22 cellular contexts compared by ENCODE assay signal in genomic region chr4:8837181-8837811, GRCh38. TPM values are rescaled to one million over a fixed set of nuclear protein-coding genes. Genes with fewer than 3 reads are reported as not detected.
DNase-seq lines count a peak whose midpoint lies in the region; ATAC-seq, FAIRE-seq and TF ChIP-seq lines count a peak whose summit lies in the region.
"Had no signal": no experiment of that assay in that cellular context is flagged by ENCODE, and none has a peak within 500 bp of the region (broad histone marks: within the 10 kb centered on the region; RNA-seq: fewer than 3 reads in every experiment).

No MANE protein-coding gene starts in this region.

- POLR2A ChIA-PET in K562 (lab: Yijun Ruan, JAX), result no interaction called here

- H3K27me3 Mint-ChIP-seq in activated CD8-positive, alpha-beta memory T cell treated with anti-CD3 and anti-CD28 coated beads, Interleukin-2, amount 10 ng/mL, durations not matched to agents 7 days and 5 days, result no peaks in the 10 kb centered on the region

- TF ChIP-seq POLR2A in K562 (conservative IDR thresholded peaks at IDR 0.05) (no peak), testis (IDR thresholded peaks at IDR 0.05) (no peak)

- no peaks in the 10 kb centered on the region for H3K9me3 Mint-ChIP-seq in activated CD8-positive, alpha-beta memory T cell treated with anti-CD3 and anti-CD28 coated beads, Interleukin-2, amount 10 ng/mL, durations not matched to agents 7 days and 5 days (ENCODE audit: low read depth)
- H3K9me3 Mint-ChIP-seq: T-cell had no signal

- in situ Hi-C loops in K562 (cut with MboI), result no loop called here

- H3K36me3 ChIP-seq in K562 (ENCODE audit: control insufficient read depth, insufficient read depth, low read length), result no peaks in the 10 kb centered on the region
- H3K36me3 ChIP-seq in lower lobe of right lung, result no peaks in the 10 kb centered on the region
- H3K36me3 ChIP-seq in testis (ENCODE audit: low read depth, missing control alignments), result no peaks in the 10 kb centered on the region
- H3K36me3 ChIP-seq in smooth muscle cell (ENCODE audit: low read depth), result no peaks in the 10 kb centered on the region
- H3K36me3 ChIP-seq: thyroid gland had no signal

- H3K4me3 ChIP-seq in K562, result no peak overlapping the region
- no peak overlapping the region for H3K4me3 ChIP-seq in lower lobe of right lung
- H3K4me3 ChIP-seq in testis, result no peak overlapping the region
- H3K4me3 ChIP-seq in smooth muscle cell, result no peak overlapping the region
- H3K4me3 ChIP-seq: thyroid gland had no signal

- H3K79me2 ChIP-seq in K562 (ENCODE audit: control insufficient read depth, insufficient read depth, low read length), result no peaks in the 10 kb centered on the region
- no peaks in the 10 kb centered on the region for H3K79me2 ChIP-seq in smooth muscle cell (ENCODE audit: low read depth)
- H3K79me2 ChIP-seq: parathyroid adenoma had no signal

- TF ChIP-seq RAD21 in K562 (CRISPR knock-in tag; conservative IDR thresholded peaks at IDR 0.05 in 1 of 2, IDR thresholded peaks at IDR 0.05 in 1 of 2), result no peak

- BruUV-seq in K562 (replicated peaks; lab: Mats Ljungman, UMichigan), result no TSS peak

- peak; percentile 38 for DNase-seq in activated CD8-positive, alpha-beta memory T cell treated with anti-CD3 and anti-CD28 coated beads for 24 hours
- no peak for DNase-seq in activated CD8-positive, alpha-beta memory T cell treated with anti-CD3 and anti-CD28 coated beads, Interleukin-2, amount 10 ng/mL, durations not matched to agents 7 days and 5 days
- DNase-seq in K562 (ENCODE audit: extremely low read depth in 1 of 4, low spot score in 3 of 4) (no peak), lower lobe of right lung (peak; percentile 42), testis (peak; percentile 11), smooth muscle cell (lab: John Stamatoyannopoulos, UW; ENCODE audit: unreplicated experiment) (no peak), GDM1 (lab: John Stamatoyannopoulos, UW) (no peak)
- DNase-seq: C1 segment of cervical spinal cord, foreskin keratinocyte, HFFc6, naive B cell, NCI-H1105 treated with DMSO at 0.1 percent for 48 hours, thyroid gland had no signal

- H3K27ac ChIP-seq in K562 (ENCODE audit: extremely low read depth, low read depth, low read length) (no peak overlapping the region), lower lobe of right lung (no peak overlapping the region), testis (no peak overlapping the region), smooth muscle cell (ENCODE audit: low read depth) (no peak overlapping the region)
- H3K27ac ChIP-seq: foreskin keratinocyte, parathyroid adenoma, thyroid gland had no signal

- H3F3A ChIP-seq in smooth muscle cell (ENCODE audit: low read depth), result no peaks in the 10 kb centered on the region

- H3K9ac ChIP-seq in K562 (ENCODE audit: insufficient read depth in 1 of 2, low read depth in 2 of 2, low read length in 2 of 2) (no peak overlapping the region), smooth muscle cell (ENCODE audit: low read depth) (no peak overlapping the region)
- H3K9ac ChIP-seq: parathyroid adenoma had no signal

- no peaks in the 10 kb centered on the region for H3K36me3 Mint-ChIP-seq in activated CD8-positive, alpha-beta memory T cell treated with anti-CD3 and anti-CD28 coated beads, Interleukin-2, amount 10 ng/mL, durations not matched to agents 7 days and 5 days
- H3K36me3 Mint-ChIP-seq: naive B cell, T-cell had no signal

- intact Hi-C loops in K562 (cut with micrococcal nuclease) (no loop called here), lower lobe of right lung (cut with DNase I) (no loop called here), testis (cut with DNase I; ENCODE audit: low total_unique reads) (no loop called here)

- TF ChIP-seq CTCF in K562 (IDR thresholded peaks at IDR 0.05 in 2 of 3, conservative IDR thresholded peaks at IDR 0.05 in 1 of 3; ENCODE audit: insufficient read depth in 2 of 3, low read depth in 1 of 3, low read length in 3 of 3) (no peak), lower lobe of right lung (IDR thresholded peaks at IDR 0.05) (no peak), testis (IDR thresholded peaks at IDR 0.05) (no peak), smooth muscle cell (IDR thresholded peaks at IDR 0.05; ENCODE audit: borderline replicate concordance, insufficient read depth, poor library complexity, severe bottlenecking) (no peak)

- H3K9me3 ChIP-seq in K562 (replicated peaks; ENCODE audit: control insufficient read depth, insufficient read depth, low read depth, low read length), result no peaks in the 10 kb centered on the region; the same call in 1 of the 2 replicates
- no peaks in the 10 kb centered on the region for H3K9me3 ChIP-seq in lower lobe of right lung
- no peaks in the 10 kb centered on the region for H3K9me3 ChIP-seq in testis
- H3K9me3 ChIP-seq in smooth muscle cell (replicated peaks; ENCODE audit: low read depth), result no peaks in the 10 kb centered on the region
- H3K9me3 ChIP-seq: thyroid gland had no signal

- H3K9me1 ChIP-seq in K562 (ENCODE audit: control insufficient read depth, insufficient read depth, low read length), result no peaks in the 10 kb centered on the region

- no peaks in the 10 kb centered on the region for H3K4me1 Mint-ChIP-seq in activated CD8-positive, alpha-beta memory T cell treated with anti-CD3 and anti-CD28 coated beads, Interleukin-2, amount 10 ng/mL, durations not matched to agents 7 days and 5 days
- H3K4me1 Mint-ChIP-seq: naive B cell, T-cell had no signal

- H3K27me3 ChIP-seq in K562 (ENCODE audit: control insufficient read depth in 2 of 2, insufficient read depth in 2 of 2, low read length in 2 of 2), result peaks cover 8 to 56% of the 10 kb centered on the region in 2 experiments; a peak in 3 of 5 replicates
- peaks cover 9% of the 10 kb centered on the region for H3K27me3 ChIP-seq in lower lobe of right lung (ENCODE audit: low read depth)
- H3K27me3 ChIP-seq in testis, result no peaks in the 10 kb centered on the region
- no peaks in the 10 kb centered on the region for H3K27me3 ChIP-seq in smooth muscle cell (ENCODE audit: low read depth)
- H3K27me3 ChIP-seq: foreskin keratinocyte, thyroid gland had no signal

- CTCF ChIA-PET in activated CD8-positive, alpha-beta memory T cell treated with anti-CD3 and anti-CD28 coated beads, Interleukin-2, amount 10 ng/mL, durations not matched to agents 7 days and 5 days (lab: Charles Lee), result no interaction called here
- CTCF ChIA-PET in K562 (lab: Yijun Ruan, JAX; ENCODE audit: low intra/inter-chr PET ratio), result no interaction called here

- no peak overlapping the region for H3K27ac Mint-ChIP-seq in activated CD8-positive, alpha-beta memory T cell treated with anti-CD3 and anti-CD28 coated beads, Interleukin-2, amount 10 ng/mL, durations not matched to agents 7 days and 5 days
- H3K27ac Mint-ChIP-seq: HFFc6, naive B cell, T-cell had no signal

- H4K20me1 ChIP-seq in K562 (replicated peaks; ENCODE audit: control insufficient read depth, insufficient read depth, low read length) (no peaks in the 10 kb centered on the region; the same call in none of the 2 replicates), smooth muscle cell (ENCODE audit: low read depth) (no peaks in the 10 kb centered on the region)

- no peak for TF ChIP-seq EP300 in K562 (IDR thresholded peaks at IDR 0.05; ENCODE audit: low read length)

- no peak overlapping the region for H2AFZ ChIP-seq in K562 (ENCODE audit: low read depth, low read length)
- H2AFZ ChIP-seq in smooth muscle cell (ENCODE audit: low read depth), result no peak overlapping the region
- H2AFZ ChIP-seq: parathyroid adenoma had no signal

- no peak overlapping the region for H3K4me3 Mint-ChIP-seq in activated CD8-positive, alpha-beta memory T cell treated with anti-CD3 and anti-CD28 coated beads, Interleukin-2, amount 10 ng/mL, durations not matched to agents 7 days and 5 days
- H3K4me3 Mint-ChIP-seq: HFFc6, naive B cell, T-cell had no signal

- no peak for FAIRE-seq in K562 (lab: Jason Lieb, UNC)
- FAIRE-seq: A204.1, endothelial cell of umbilical vein, GM18507 had no signal

- no peak overlapping the region for H3K4me2 ChIP-seq in K562 (ENCODE audit: insufficient read depth, low read length)
- H3K4me2 ChIP-seq in smooth muscle cell, result no peak overlapping the region

- no peaks in the 10 kb centered on the region for H3K4me1 ChIP-seq in K562 (replicated peaks in 1 of 2; ENCODE audit: control insufficient read depth in 2 of 2, insufficient read depth in 2 of 2, low read length in 2 of 2)
- no peaks in the 10 kb centered on the region for H3K4me1 ChIP-seq in lower lobe of right lung
- H3K4me1 ChIP-seq in testis, result no peaks in the 10 kb centered on the region
- peaks cover 5% of the 10 kb centered on the region for H3K4me1 ChIP-seq in smooth muscle cell (ENCODE audit: low read depth)
- H3K4me1 ChIP-seq: foreskin keratinocyte, parathyroid adenoma, thyroid gland had no signal

- ATAC-seq in activated CD8-positive, alpha-beta memory T cell treated with anti-CD3 and anti-CD28 coated beads, Interleukin-2, amount 10 ng/mL, durations not matched to agents 7 days and 5 days, result no peak
- no peak for ATAC-seq in K562
- no peak for ATAC-seq in lower lobe of right lung
- no peak for ATAC-seq in HG03457 (IDR thresholded peaks at IDR 0.05; ENCODE audit: unreplicated experiment)
- ATAC-seq: foreskin keratinocyte, T-cell had no signal

- under 1% methylated on average over 19 of the region's 19 CpGs for WGBS in K562 (ENCODE audit: insufficient coverage, low coverage, missing lambda C conversion rate)
- WGBS in testis, 2 donors, result 64 to 75% methylated on average over 14 to 19 of the region's 19 CpGs
- 46% methylated on average over 19 of the region's 19 CpGs for WGBS in smooth muscle cell (ENCODE audit: low lambda C conversion rate)

RNA-seq across cellular contexts. Expression of gene HMX1, which starts 34.3 kb away (rescaled TPM):
- total RNA-seq in activated CD8-positive, alpha-beta memory T cell treated with anti-CD3 and anti-CD28 coated beads, Interleukin-2, amount 10 ng/mL, durations not matched to agents 7 days and 5 days, result not detected
- total RNA-seq in K562 (2011; cell fraction: chromatin; rRNA removed; ENCODE audit: low replicate concordance), result not detected in 2 replicates
- total RNA-seq in K562 (2011; cell fraction: nucleolus; rRNA removed), result not detected in 2 replicates
- not detected in 2 replicates for total RNA-seq in K562 (2011; cell fraction: nucleoplasm; rRNA removed)
- total RNA-seq in K562 (2014; rRNA removed), result not detected in 2 replicates
- total RNA-seq in K562 (2014; rRNA removed; fragmentation: Illumina TruSeq; extraction: Trizol), result not detected in 2 replicates
- not detected in 2 replicates for total RNA-seq in K562 (2015; rRNA removed; fragmentation: Illumina TruSeq; extraction: Trizol)
- total RNA-seq in K562 (2021), result not detected in 2 replicates
- not detected in 2 replicates for polyA plus RNA-seq in K562 (2011; rRNA removed)
- polyA plus RNA-seq in K562 (2011; cell fraction: cytosol; rRNA removed), result not detected in 2 replicates
- polyA plus RNA-seq in K562 (2011; cell fraction: nucleus; rRNA removed), result not detected in 2 replicates
- not detected in 2 replicates for polyA plus RNA-seq in K562 (2012)
- polyA plus RNA-seq in K562 (2014; fragmentation: Illumina TruSeq; extraction: Trizol), result not detected in 2 replicates
- not detected for polyA plus RNA-seq in K562 (2014; fragmentation: Nextera tagmentation; extraction: Ambion mirVana)
- polyA plus RNA-seq in K562 (2014; rRNA removed), result not detected in 2 replicates
- polyA minus RNA-seq in K562 (2011; rRNA and poly(A)+ RNA removed), result not detected in 2 replicates
- not detected in 2 replicates for polyA minus RNA-seq in K562 (2011; cell fraction: cytosol; rRNA and poly(A)+ RNA removed)
- polyA minus RNA-seq in K562 (2011; cell fraction: nucleus; rRNA and poly(A)+ RNA removed), result not detected in 2 replicates
- not detected for total RNA-seq in lower lobe of right lung
- 1 to 10 TPM; 4.2 to 7.3 TPM for total RNA-seq in testis
- polyA plus RNA-seq in testis (ENCODE audit: insufficient read depth, low read depth, low replicate concordance), result 0.65 TPM
- total RNA-seq in smooth muscle cell, result 0.09 TPM in 1 of 2 replicates, not detected in the other
- polyA plus RNA-seq in smooth muscle cell, result not detected in 2 replicates
- total RNA-seq: endothelial cell of umbilical vein, foreskin keratinocyte, HFFc6, LHCN-M2, liver, RPMI7951, T-cell had no signal
- polyA plus RNA-seq: endothelial cell of umbilical vein, foreskin keratinocyte, liver had no signal

Comparison
In these comparisons a context has a peak if more than half of its experiments do, and no peak if none do; other contexts are left out.
1. DNase-seq: peak in activated CD8-positive, alpha-beta memory T cell treated with anti-CD3 and anti-CD28 coated beads for 24 hours (single experiment), lower lobe of right lung (single experiment) and testis (single experiment); none in activated CD8-positive, alpha-beta memory T cell treated with anti-CD3 and anti-CD28 coated beads, Interleukin-2, amount 10 ng/mL, durations not matched to agents 7 days and 5 days (single experiment), K562 (0 of 4), smooth muscle cell (single experiment) and GDM1 (single experiment).